In the genomic region with DNA sequence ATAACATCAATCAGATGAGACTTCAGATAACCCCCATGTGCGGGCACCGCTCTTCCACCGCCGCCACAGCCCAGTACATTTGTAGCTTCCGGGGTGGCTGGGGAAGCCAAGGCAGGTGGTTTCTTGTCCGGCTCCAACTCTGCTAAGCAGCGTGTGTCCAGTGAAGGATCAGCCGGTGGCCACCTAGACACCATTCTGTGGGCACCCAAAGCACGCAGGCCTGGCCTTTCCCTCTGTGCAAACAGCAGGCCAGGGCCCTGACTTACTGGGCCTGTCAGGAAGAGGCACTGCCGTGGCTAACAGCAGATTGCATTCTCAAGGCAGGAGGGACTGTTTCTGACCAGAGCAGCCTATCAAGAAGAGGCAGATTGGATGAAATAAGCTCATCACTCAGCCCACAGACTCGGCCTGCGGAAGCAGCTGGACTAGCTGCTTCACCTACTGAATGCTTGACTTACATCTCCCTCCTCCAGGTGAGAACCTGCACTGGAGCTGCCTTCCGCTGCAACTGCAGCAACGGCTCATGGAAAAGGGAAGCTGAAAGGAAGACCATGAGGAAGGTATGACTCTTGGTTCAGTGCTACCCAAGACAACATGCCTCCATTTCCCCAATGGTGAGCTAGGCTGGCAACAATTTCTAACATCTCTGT, we compare ENCODE assay signal across 13 cellular contexts.
DNase-seq lines count a peak whose midpoint lies in the region; ATAC-seq and TF ChIP-seq lines count a peak whose summit lies in the region.
"Had no signal": no experiment of that assay in that cellular context is flagged by ENCODE, and none has a peak within 500 bp of the region (broad histone marks: within the 10 kb centered on the region; RNA-seq: fewer than 3 reads in every experiment).

No MANE protein-coding gene starts in this region.

- no peak overlapping the region for H3K23ac ChIP-seq in H9 (ENCODE audit: insufficient read length, low read depth, low read length)

- H3K4me3 Mint-ChIP-seq in stimulated activated naive B cell treated with anti-CD40 and anti-IgM and Interleukin-4, amounts not matched to agents 10 μg/mL and 1 μg/mL and 100 μg/mL, for 72 hours = no peak overlapping the region
- no peak overlapping the region for H3K4me3 Mint-ChIP-seq in H9

- peaks cover 4% of the 10 kb centered on the region for H3K79me1 ChIP-seq in H9 (ENCODE audit: insufficient read depth, low read depth, low read length, poor library complexity, severe bottlenecking)

- no peak overlapping the region for H2AK5ac ChIP-seq in H9 (ENCODE audit: insufficient read length, low read length)

- no peak overlapping the region for H3K4ac ChIP-seq in H9 (ENCODE audit: low read depth, low read length)

- H3K27me3 Mint-ChIP-seq in stimulated activated naive B cell treated with anti-CD40 and anti-IgM and Interleukin-4, amounts not matched to agents 10 μg/mL and 1 μg/mL and 100 μg/mL, for 72 hours = no peaks in the 10 kb centered on the region
- H3K27me3 Mint-ChIP-seq in H9 (ENCODE audit: low read depth) = no peaks in the 10 kb centered on the region

- TF ChIP-seq CTCF in H9 (conservative IDR thresholded peaks at IDR 0.05) = no peak

- H3K36me3 Mint-ChIP-seq in stimulated activated naive B cell treated with anti-CD40 and anti-IgM and Interleukin-4, amounts not matched to agents 10 μg/mL and 1 μg/mL and 100 μg/mL, for 72 hours = peaks cover 37 to 57% of the 10 kb centered on the region in 2 donors
- no peaks in the 10 kb centered on the region for H3K36me3 Mint-ChIP-seq in H9 (ENCODE audit: insufficient read depth in 1 of 3, low read depth in 3 of 3)

- no peak overlapping the region for H2BK120ac ChIP-seq in H9 (ENCODE audit: low read depth, low read length, poor library complexity, severe bottlenecking)

- no peak overlapping the region for H3T11ph ChIP-seq in H9 (ENCODE audit: low read length)

- no peak overlapping the region for H3K56ac ChIP-seq in H9 (ENCODE audit: insufficient read length, low read depth, low read length)

- H2AFZ ChIP-seq in H9 (ENCODE audit: low read length) = no peak overlapping the region

- WGBS in H9 (ENCODE audit: extremely low coverage, insufficient read length, low lambda C conversion rate) = no CpG with 5 or more reads among the region's 14 CpGs

- no peak overlapping the region for H3K27ac ChIP-seq in H9 (ENCODE audit: insufficient read length, low read depth, low read length)
- H3K27ac ChIP-seq: 22Rv1, SJSA1, testis had no signal

- no peak overlapping the region for H2BK20ac ChIP-seq in H9 (ENCODE audit: low read depth, low read length, poor library complexity, severe bottlenecking)

- no peaks in the 10 kb centered on the region for H3K9me3 ChIP-seq in H9 (ENCODE audit: control insufficient read depth, low read depth, low read length)
- H3K9me3 ChIP-seq: SJSA1, testis had no signal

- no peak overlapping the region for H2BK15ac ChIP-seq in H9 (ENCODE audit: low read depth, low read length)

- no peaks in the 10 kb centered on the region for H4K20me1 ChIP-seq in H9 (ENCODE audit: control insufficient read depth, insufficient read depth, insufficient read length)

- H3K4me2 ChIP-seq in H9 (ENCODE audit: insufficient read depth, insufficient read length, low read length) = no peak overlapping the region

- no peak overlapping the region for H4K8ac ChIP-seq in H9 (replicated peaks; ENCODE audit: insufficient read length, low read depth, low read length)

- H3K27ac Mint-ChIP-seq in stimulated activated naive B cell treated with anti-CD40 and anti-IgM and Interleukin-4, amounts not matched to agents 10 μg/mL and 1 μg/mL and 100 μg/mL, for 72 hours = peak overlapping the region; percentile 47
- no peak overlapping the region for H3K27ac Mint-ChIP-seq in H9

- no peaks in the 10 kb centered on the region for H3K27me3 ChIP-seq in H9 (ENCODE audit: insufficient read depth, low read length)
- H3K27me3 ChIP-seq: SJSA1, testis had no signal

- H2BK12ac ChIP-seq in H9 (ENCODE audit: insufficient read length, low read depth, low read length) = no peak overlapping the region

- H4K91ac ChIP-seq in H9 (ENCODE audit: insufficient read length, low read depth, low read length) = no peak overlapping the region

- no peak overlapping the region for H2BK5ac ChIP-seq in H9 (ENCODE audit: insufficient read length, low read length)

- peaks cover 2% of the 10 kb centered on the region; the same call in 1 of the 2 replicates for H3K79me2 ChIP-seq in H9 (ENCODE audit: insufficient read depth, low read length)

- no peaks in the 10 kb centered on the region for H3K9me3 Mint-ChIP-seq in stimulated activated naive B cell treated with anti-CD40 and anti-IgM and Interleukin-4, amounts not matched to agents 10 μg/mL and 1 μg/mL and 100 μg/mL, for 72 hours
- H3K9me3 Mint-ChIP-seq in H9 = no peaks in the 10 kb centered on the region

- peak; percentile 15 to 28 for ATAC-seq in activated CD4-positive, CD25-positive, alpha-beta regulatory T cell treated with anti-CD3 and anti-CD28 coated beads, Interleukin-2, amount 50 U/mL, for 24 hours
- no peak for ATAC-seq in stimulated activated naive B cell treated with anti-CD40 and anti-IgM and Interleukin-4, amounts not matched to agents 10 μg/mL and 1 μg/mL and 100 μg/mL, for 72 hours (replicated peaks)
- ATAC-seq in GM21360 (IDR thresholded peaks at IDR 0.05; ENCODE audit: unreplicated experiment) = no peak

- H3K9ac ChIP-seq in H9 (ENCODE audit: extremely low read depth, insufficient read length, low read length) = no peak overlapping the region

- H3K18ac ChIP-seq in H9 (ENCODE audit: insufficient read length, low read depth, low read length) = no peak overlapping the region

- H4K5ac ChIP-seq in H9 (ENCODE audit: insufficient read length, low read depth, low read length) = no peak overlapping the region

- peaks cover 4% of the 10 kb centered on the region; the same call in 1 of the 2 replicates for H3K4me1 ChIP-seq in H9 (ENCODE audit: insufficient read depth, low read length)

- no peak for DNase-seq in activated CD4-positive, CD25-positive, alpha-beta regulatory T cell (lab: John Stamatoyannopoulos, UW)
- peak in 3 of 5 experiments; percentile 49 to 57 (median 55) for DNase-seq in T-helper 2 cell
- peak; percentile 61 for DNase-seq in central memory CD4-positive, alpha-beta T cell
- DNase-seq in stimulated activated naive B cell treated with anti-CD40 and anti-IgM and Interleukin-4, amounts not matched to agents 10 μg/mL and 1 μg/mL and 100 μg/mL, for 72 hours = no peak
- DNase-seq in H9 = no peak
- DNase-seq in germinal center (ENCODE audit: low spot score) = no peak
- DNase-seq: NCI-H1105 treated with DMSO at 0.1 percent for 48 hours, NCI-H69, testis had no signal

- H3K23me2 ChIP-seq in H9 (ENCODE audit: insufficient read length, low read depth, low read length, poor library complexity, severe bottlenecking) = no peaks in the 10 kb centered on the region

- H3K4me1 Mint-ChIP-seq in stimulated activated naive B cell treated with anti-CD40 and anti-IgM and Interleukin-4, amounts not matched to agents 10 μg/mL and 1 μg/mL and 100 μg/mL, for 72 hours = peaks cover 64 to 94% of the 10 kb centered on the region in 2 donors
- H3K4me1 Mint-ChIP-seq in H9 = peaks cover 16% of the 10 kb centered on the region in 2 experiments

- H3K14ac ChIP-seq in H9 (ENCODE audit: insufficient read depth, low read length) = no peak overlapping the region; the same call in 1 of the 2 replicates

Comparison
In these comparisons a context has a peak if more than half of its experiments do, and no peak if none do; other contexts are left out.
1. ATAC-seq: peak in activated CD4-positive, CD25-positive, alpha-beta regulatory T cell treated with anti-CD3 and anti-CD28 coated beads, Interleukin-2, amount 50 U/mL, for 24 hours (2 of 2); none in stimulated activated naive B cell treated with anti-CD40 and anti-IgM and Interleukin-4, amounts not matched to agents 10 μg/mL and 1 μg/mL and 100 μg/mL, for 72 hours (0 of 2) and GM21360 (single experiment).
2. DNase-seq: peak in T-helper 2 cell (3 of 5) and central memory CD4-positive, alpha-beta T cell (single experiment); none in activated CD4-positive, CD25-positive, alpha-beta regulatory T cell (0 of 4), stimulated activated naive B cell treated with anti-CD40 and anti-IgM and Interleukin-4, amounts not matched to agents 10 μg/mL and 1 μg/mL and 100 μg/mL, for 72 hours (single experiment), H9 (single experiment) and germinal center (single experiment).